In genomic region chr9:136978073-136978864, GRCh38 we compare ENCODE assay signal across 8 cellular contexts. TPM values are rescaled to one million over a fixed set of nuclear protein-coding genes. Genes with fewer than 3 reads are reported as not detected.
DNase-seq lines count a peak whose midpoint lies in the region; ATAC-seq and TF ChIP-seq lines count a peak whose summit lies in the region.

No MANE protein-coding gene starts in this region.

- ATAC-seq in T-cell (replicated peaks in 1 of 4) (peak; percentile 31 to 67 (median 48)), left ventricle myocardium superior (peak; percentile 54), psoas muscle (peak; percentile 58 to 76 (median 68)), GM21529 (IDR thresholded peaks at IDR 0.05; ENCODE audit: unreplicated experiment) (no peak)

- H3K27me3 ChIP-seq in psoas muscle (ENCODE audit: insufficient read depth in 3 of 3, low read length in 2 of 3) (peaks cover 0 to 8% (median 6%) of the 10 kb centered on the region in 3 donors), uterus (no peaks in the 10 kb centered on the region)

- POLR2A ChIA-PET in T-cell (lab: Charles Lee) = interaction anchor here in 1 of 2 donors (0.6 kb wide), 1 partner anchor 92 kb away, joined by 6 read pairs; no protein-coding TSS in a partner anchor

- H3K9me3 ChIP-seq in psoas muscle (no peaks in the 10 kb centered on the region), uterus (no peaks in the 10 kb centered on the region)

- H3K27ac Mint-ChIP-seq in T-cell = no peak overlapping the region

- DNase-seq in NCI-H1092 treated with DMSO at 0.1 percent for 48 hours (lab: John Stamatoyannopoulos, UW) = peak; percentile 20
- DNase-seq in NCI-H1092 (lab: John Stamatoyannopoulos, UW) = no peak
- DNase-seq in T-cell = peak; percentile 30 to 74 (median 59)
- DNase-seq in left ventricle myocardium superior = peak; percentile 91
- DNase-seq in psoas muscle = peak; percentile 74 to 89
- peak; percentile 61 to 62 for DNase-seq in uterus

- H3K36me3 ChIP-seq in psoas muscle (ENCODE audit: insufficient read depth in 1 of 2, low read depth in 1 of 2) (no peaks in the 10 kb centered on the region), uterus (no peaks in the 10 kb centered on the region)

- peak in 1 of 2 donors; percentile 21 for TF ChIP-seq POLR2A in uterus (IDR thresholded peaks at IDR 0.05)

- no peaks in the 10 kb centered on the region for H3K9me3 Mint-ChIP-seq in T-cell

- peak overlapping the region; percentile 99 for H3K27ac ChIP-seq in angular gyrus (ENCODE audit: low read depth, low read length)
- no peak overlapping the region for H3K27ac ChIP-seq in psoas muscle
- peak overlapping the region; percentile 28 to 32 for H3K27ac ChIP-seq in uterus

- intact Hi-C loops in left ventricle myocardium superior (cut with micrococcal nuclease) = no loop called here
- intact Hi-C loops in psoas muscle (cut with DNase I) = no loop called here
- intact Hi-C loops in uterus (cut with DNase I; ENCODE audit: low total_unique reads) = no loop called here

- peaks cover 14 to 35% (median 25%) of the 10 kb centered on the region in 3 donors for H3K4me1 Mint-ChIP-seq in T-cell

- CTCF ChIA-PET in T-cell (lab: Charles Lee) = interaction anchor here (0.6 to 1.2 kb wide), 8 partner anchors 14 to 90 kb away, joined by 3 to 9 read pairs (median 4); partner anchors contain the start of genes CLIC3 (in 1 of the 2), FUT7 (in 1 of the 2) and PAXX (in 1 of the 2)

- no peaks in the 10 kb centered on the region for H3K36me3 Mint-ChIP-seq in T-cell

- peak overlapping the region in 1 of 3 donors; percentile 65 for H3K4me3 Mint-ChIP-seq in T-cell

- H3K27me3 Mint-ChIP-seq in T-cell = peaks cover 0 to 6% of the 10 kb centered on the region in 2 donors

- WGBS in psoas muscle, 3 donors = 1 to 2% (median 2%) methylated on average over 33 to 78 of the region's 78 CpGs

- peak overlapping the region; percentile 64 for H3K4me3 ChIP-seq in psoas muscle
- peak overlapping the region; percentile 28 to 32 for H3K4me3 ChIP-seq in uterus

- no peak for TF ChIP-seq CTCF in psoas muscle (IDR thresholded peaks at IDR 0.05)
- peak in 1 of 4 experiments; percentile 3 for TF ChIP-seq CTCF in uterus (IDR thresholded peaks at IDR 0.05)

- H3K4me1 ChIP-seq in psoas muscle (peaks cover 12% of the 10 kb centered on the region), uterus (no peaks in the 10 kb centered on the region)

RNA-seq across cellular contexts. Expression of gene PTGDS, which starts 1.0 kb away (rescaled TPM):
- 10 to 100 TPM in 4 of 5 donors, 1 to 10 TPM in 1; 9.6 to 56.6 (median 26.4) TPM for total RNA-seq in T-cell
- total RNA-seq in left ventricle myocardium superior = 5,424 TPM
- 100 to 1,000 TPM in 1 of 4 donors, 10 to 100 TPM in 3; 23.3 to 130 (median 74.3) TPM for total RNA-seq in psoas muscle
- polyA plus RNA-seq in psoas muscle = 10 to 100 TPM; 29.9 to 37.9 (median 37.8) TPM
- total RNA-seq in uterus = 100 to 1,000 TPM in 1 of 4 donors, 10 to 100 TPM in 3; 13.5 to 116 (median 58.8) TPM

RNA-seq across cellular contexts. Expression of gene LCNL1, which starts 4.5 kb away (rescaled TPM):
- total RNA-seq in T-cell (1 to 10 TPM in 3 of 5 donors, under 1 TPM in 2; 0.29 to 2.2 (median 1.3) TPM), left ventricle myocardium superior (18.3 TPM), psoas muscle (under 1 TPM; 0.10 to 0.79 (median 0.38) TPM), uterus (1 to 10 TPM in 1 of 4 donors, under 1 TPM in 3; under 0.01 to 6.9 (median 0.54) TPM)
- polyA plus RNA-seq in psoas muscle = under 1 TPM; 0.04 to 0.14 (median 0.06) TPM

RNA-seq across cellular contexts. Expression of gene PAXX, which starts 14.0 kb away (rescaled TPM):
- total RNA-seq in T-cell = 100 to 1,000 TPM in 4 of 5 donors, 10 to 100 TPM in 1; 81.3 to 173 (median 127) TPM
- total RNA-seq in left ventricle myocardium superior = 23.9 TPM
- 10 to 100 TPM in 3 of 4 donors, 1 to 10 TPM in 1; 9.4 to 15.6 (median 12.4) TPM for total RNA-seq in psoas muscle
- polyA plus RNA-seq in psoas muscle = 10 to 100 TPM; 16.5 to 39.2 (median 25.2) TPM
- total RNA-seq in uterus = 10 to 100 TPM; 14.2 to 39.5 (median 18.8) TPM

RNA-seq across cellular contexts. Expression of gene CLIC3, which starts 18.1 kb away (rescaled TPM):
- total RNA-seq in T-cell (10 to 100 TPM in 2 of 5 donors, 1 to 10 TPM in 3; 5.4 to 24.7 (median 8.0) TPM), left ventricle myocardium superior (1.7 TPM), psoas muscle (under 1 TPM in 3 of 4 donors, not detected in 1; 0.38 to 0.90 (median 0.54) TPM), uterus (1 to 10 TPM in 2 of 4 donors, not detected in 2; 1.5 TPM)
- polyA plus RNA-seq in psoas muscle = under 1 TPM; 0.55 to 0.94 (median 0.79) TPM

RNA-seq across cellular contexts. Expression of gene LCN12, which starts 26.2 kb away (rescaled TPM):
- total RNA-seq in T-cell (1 to 10 TPM; 1.1 to 3.3 (median 2.2) TPM), left ventricle myocardium superior (3.6 TPM), psoas muscle (1 to 10 TPM in 1 of 4 donors, under 1 TPM in 2, not detected in 1; 0.38 to 1.5 (median 0.48) TPM), uterus (10 to 100 TPM in 2 of 4 donors, 1 to 10 TPM in 1, not detected in 1; 5.4 to 43.2 (median 10.3) TPM)
- under 1 TPM; 0.06 to 0.17 (median 0.13) TPM for polyA plus RNA-seq in psoas muscle

Comparison
In these comparisons a context has a peak if more than half of its experiments do, and no peak if none do; other contexts are left out.
1. RNA of gene PTGDS, which starts 1.0 kb away (total RNA-seq): 5,424 TPM in left ventricle myocardium superior (single experiment); 23.3 to 130 TPM in psoas muscle, 13.5 to 116 TPM in uterus and 9.6 to 56.6 TPM in T-cell; every median in the first group is over 10 times any median in the second.